Comparison of ENCODE assay signal across 21 cellular contexts in the genomic region with DNA sequence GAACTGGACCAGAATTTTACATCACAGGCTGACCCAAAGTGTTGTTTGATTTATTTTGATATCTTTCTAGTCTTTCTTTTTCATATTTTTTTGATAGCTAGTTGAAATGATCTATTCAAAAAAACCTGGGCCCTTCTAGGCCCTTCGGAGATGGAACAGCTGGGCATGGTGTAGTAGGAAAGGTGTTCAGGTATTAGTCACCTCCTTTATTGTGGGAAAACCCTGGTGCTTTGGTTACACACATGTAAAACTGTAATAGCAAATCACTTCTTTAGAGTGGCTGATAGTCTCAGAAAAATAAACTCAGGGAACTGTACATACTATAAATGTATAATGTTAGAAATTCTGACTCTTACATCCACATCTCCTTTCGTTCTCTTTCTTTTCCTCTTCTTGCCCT.
"Had no signal": no experiment of that assay in that cellular context is flagged by ENCODE, and none has a peak within 500 bp of the region (broad histone marks: within the 10 kb centered on the region; RNA-seq: fewer than 3 reads in every experiment).

No MANE protein-coding gene starts in this region.

- H3K27ac Mint-ChIP-seq: IgD-negative memory B cell had no signal

- ATAC-seq: K562 had no signal

- H3K4me3 Mint-ChIP-seq: IgD-negative memory B cell had no signal

- H3K9ac ChIP-seq: KMS-11 had no signal

- H3K4me1 ChIP-seq: SJSA1 had no signal

- H3K27ac ChIP-seq: HL-60, KMS-11, SJSA1, SK-N-MC had no signal

- H3K27me3 Mint-ChIP-seq: IgD-negative memory B cell had no signal

- H3K27me3 ChIP-seq: SJSA1 had no signal

- H3K9me3 ChIP-seq: SJSA1 had no signal

- H3K4me2 ChIP-seq: KMS-11 had no signal

- H3K36me3 ChIP-seq: SJSA1 had no signal

- H3K9me3 Mint-ChIP-seq: IgD-negative memory B cell had no signal

- H3K36me3 Mint-ChIP-seq: IgD-negative memory B cell had no signal

- H3K4me1 Mint-ChIP-seq: IgD-negative memory B cell had no signal

- DNase-seq: Kasumi-1, MM.1S, NCI-H1092 treated with DMSO at 0.1 percent for 48 hours, NCI-H1436, NCI-H187, NCI-H2029, NCI-H2081 treated with DMSO at 0.1 percent for 48 hours, NCI-H2227 treated with DMSO at 0.1 percent for 48 hours, NCI-H524, NCI-H526 treated with DMSO at 0.1 percent for 48 hours, NCI-H748 treated with DMSO at 0.1 percent for 48 hours, Right ventricle myocardium superior, RPMI8226, SIG-M5, SW 1271 had no signal

- H3K4me3 ChIP-seq: K562, SJSA1, SK-N-MC had no signal
